16 cellular contexts compared by ENCODE assay signal in genomic region chr22:27773236-27773550, GRCh38.
"Had no signal": no experiment of that assay in that cellular context is flagged by ENCODE, and none has a peak within 500 bp of the region (broad histone marks: within the 10 kb centered on the region; RNA-seq: fewer than 3 reads in every experiment).

No MANE protein-coding gene starts in this region.

- H3K4me3 Mint-ChIP-seq: activated CD4-positive, alpha-beta memory T cell treated with anti-CD3 and anti-CD28 coated beads for 36 hours; central memory CD8-positive, alpha-beta T cell; memory B cell had no signal

- DNase-seq: activated CD4-positive, alpha-beta memory T cell treated with anti-CD3 and anti-CD28 coated beads for 36 hours; activated CD4-positive, alpha-beta T cell treated with anti-CD3 and anti-CD28 coated beads for 48 hours; activated gamma-delta T cell; activated naive CD4-positive, alpha-beta T cell treated with anti-CD3 and anti-CD28 coated beads, Interleukin-2, amount 50 U/mL, for 16 hours; activated T-cell treated with anti-CD3 and anti-CD28 coated beads for 4 hours; aorta; foreskin melanocyte; mucosa of descending colon; retina; spleen; stimulated activated CD4-positive, alpha-beta T cell treated with anti-CD3 and anti-CD28 coated beads, Interleukin-4, amount 100 ng/mL, for 1 hour; stimulated activated naive CD4-positive, alpha-beta T cell had no signal

- ATAC-seq: mucosa of descending colon, SK-N-SH treated with all-trans-retinoic acid at 6 μM for 48 hours had no signal

- H3K4me1 Mint-ChIP-seq: central memory CD8-positive, alpha-beta T cell; memory B cell had no signal

- H3K9me3 Mint-ChIP-seq: activated CD4-positive, alpha-beta memory T cell treated with anti-CD3 and anti-CD28 coated beads for 36 hours; central memory CD8-positive, alpha-beta T cell; memory B cell had no signal

- H3K27ac ChIP-seq: spleen had no signal

- H3K9me3 ChIP-seq: mucosa of descending colon, spleen had no signal

- H3K27ac Mint-ChIP-seq: activated CD4-positive, alpha-beta memory T cell treated with anti-CD3 and anti-CD28 coated beads for 36 hours; memory B cell had no signal

- H3K4me3 ChIP-seq: coronary artery, mucosa of descending colon, spleen had no signal

- H3K36me3 ChIP-seq: spleen had no signal

- H3K36me3 Mint-ChIP-seq: activated CD4-positive, alpha-beta memory T cell treated with anti-CD3 and anti-CD28 coated beads for 36 hours; memory B cell had no signal
